Comparison of ENCODE assay signal across 9 cellular contexts in genomic region chr1:153626477-153626928, GRCh38. TPM values are rescaled to one million over a fixed set of nuclear protein-coding genes. Genes with fewer than 3 reads are reported as not detected.
DNase-seq lines count a peak whose midpoint lies in the region; ATAC-seq and TF ChIP-seq lines count a peak whose summit lies in the region.
"Had no signal": no experiment of that assay in that cellular context is flagged by ENCODE, and none has a peak within 500 bp of the region (broad histone marks: within the 10 kb centered on the region; RNA-seq: fewer than 3 reads in every experiment).

No MANE protein-coding gene starts in this region.

- peak overlapping the region; percentile 92 for H3K27ac ChIP-seq in AG04450 (ENCODE audit: low read depth, low read length)
- H3K27ac ChIP-seq in RWPE1, result peak overlapping the region; percentile 94
- H3K27ac ChIP-seq in fibroblast of lung (ENCODE audit: insufficient read depth, low read length), result peak overlapping the region; percentile 95
- H3K27ac ChIP-seq in ovary, result peak overlapping the region; percentile 59 to 72

- H3K79me2 ChIP-seq in fibroblast of lung (ENCODE audit: control insufficient read depth, insufficient read depth, low read length), result peaks cover 18% of the 10 kb centered on the region

- H3K27me3 ChIP-seq in AG04450 (ENCODE audit: control insufficient read depth, insufficient read depth, low read length) (no peaks in the 10 kb centered on the region), fibroblast of lung (ENCODE audit: control insufficient read depth, insufficient read depth, low read length) (no peaks in the 10 kb centered on the region), ovary (no peaks in the 10 kb centered on the region)

- peaks cover 3% of the 10 kb centered on the region for H3K36me3 ChIP-seq in fibroblast of lung (ENCODE audit: control insufficient read depth, insufficient read depth, low read length)
- no peaks in the 10 kb centered on the region for H3K36me3 ChIP-seq in ovary

- peak overlapping the region; percentile 84 for H3K9ac ChIP-seq in fibroblast of lung (ENCODE audit: insufficient read depth, low read length)

- H3K4me2 ChIP-seq in fibroblast of lung (ENCODE audit: extremely low read depth, insufficient read depth, low read length), result peak overlapping the region; percentile 75

- H4K20me1 ChIP-seq in fibroblast of lung (ENCODE audit: control insufficient read depth, extremely low read depth, insufficient read depth, low read length), result no peaks in the 10 kb centered on the region

- intact Hi-C loops in ovary (cut with DNase I), result loop anchor here in 1 of 4 donors (10.0 kb wide), 1 partner anchor 52 kb away; no protein-coding TSS in a partner anchor

- no peak for TF ChIP-seq POLR2A in ovary (IDR thresholded peaks at IDR 0.05)

- H3K4me1 ChIP-seq in fibroblast of lung (ENCODE audit: control insufficient read depth, extremely low read depth, insufficient read depth, low read length) (peaks cover 2% of the 10 kb centered on the region), ovary (ENCODE audit: insufficient read depth) (peaks cover 3% of the 10 kb centered on the region)

- WGBS in ovary, 3 donors, result 17 to 31% (median 28%) methylated on average over 4 of the region's 4 CpGs

- H3K4me3 ChIP-seq in AG04450 (ENCODE audit: low read depth, low read length), result peak overlapping the region; percentile 80
- H3K4me3 ChIP-seq in fibroblast of lung (replicated peaks in 1 of 4; ENCODE audit: control extremely low read depth in 1 of 4, insufficient read depth in 1 of 4, low read depth in 3 of 4, low read length in 4 of 4), result peak overlapping the region; percentile 72 to 89 (median 78)
- H3K4me3 ChIP-seq in ovary, result peak overlapping the region; percentile 36

- no peak overlapping the region for H2AFZ ChIP-seq in fibroblast of lung (ENCODE audit: low read length)

- TF ChIP-seq CTCF in AG04450 (IDR thresholded peaks at IDR 0.05; ENCODE audit: low read depth, low read length) (no peak), RWPE1 (conservative IDR thresholded peaks at IDR 0.05; ENCODE audit: low read depth) (no peak), fibroblast of lung (conservative IDR thresholded peaks at IDR 0.05 in 1 of 2, IDR thresholded peaks at IDR 0.05 in 1 of 2; ENCODE audit: low read depth in 1 of 2, low read length in 2 of 2) (no peak), ovary (IDR thresholded peaks at IDR 0.05) (no peak)

- DNase-seq in AG04450 (ENCODE audit: low read depth, low spot score) (no peak), RWPE1 (ENCODE audit: low spot score) (no peak), fibroblast of lung (ENCODE audit: low read depth in 2 of 2) (no peak), ovary (no peak), GM19240 (ENCODE audit: insufficient read length, low spot score) (no peak), DMS 273 treated with DMSO at 0.1 percent for 48 hours (lab: John Stamatoyannopoulos, UW) (no peak)
- no peak for DNase-seq in activated CD4-positive, CD25-positive, alpha-beta regulatory T cell (lab: John Stamatoyannopoulos, UW)

- no peak for ATAC-seq in HG03025 (IDR thresholded peaks at IDR 0.05; ENCODE audit: low FRiP score, unreplicated experiment)

- H3K9me3 ChIP-seq in AG04450 (ENCODE audit: control insufficient read depth, insufficient read depth, low read length) (no peaks in the 10 kb centered on the region), fibroblast of lung (ENCODE audit: control insufficient read depth, insufficient read depth, low read depth, low read length) (no peaks in the 10 kb centered on the region), ovary (no peaks in the 10 kb centered on the region)

- no peak for TF ChIP-seq EP300 in ovary (IDR thresholded peaks at IDR 0.05)

- POLR2A ChIA-PET in AG04450 (lab: Yijun Ruan, JAX) (interaction anchor here (0.6 to 3.4 kb wide), 16 partner anchors 9 to 364 kb away, joined by 3 to 46 read pairs (median 8); partner anchors contain the start of genes RPS27, S100A14, S100A16 and S100A6), RWPE1 (lab: Yijun Ruan, JAX; ENCODE audit: low non-redundant PET) (interaction anchor here (1.0 to 5.5 kb wide), 2 partner anchors 12 to 26 kb away, joined by 3 to 56 read pairs; partner anchors contain the start of genes S100A14 and S100A16)

- CTCF ChIA-PET in AG04450 (lab: Charles Lee) (interaction anchor here (1.1 to 3.7 kb wide), 14 partner anchors 7 to 275 kb away, joined by 4 to 80 read pairs (median 10); partner anchors contain the start of genes S100A14, S100A16 and S100A6), RWPE1 (lab: Yijun Ruan, JAX) (interaction anchor here (0.9 to 1.9 kb wide), 2 partner anchors 8 to 54 kb away, joined by 7 to 12 read pairs; no protein-coding TSS in a partner anchor)

RNA-seq across cellular contexts. Expression of gene S100A13, which starts 0.8 kb away (rescaled TPM):
- 310 and 323 TPM in 2 replicates for polyA plus RNA-seq in AG04450 (2011; rRNA removed)
- polyA minus RNA-seq in AG04450 (2011; rRNA and poly(A)+ RNA removed), result 91.6 and 95.5 TPM in 2 replicates
- total RNA-seq in fibroblast of lung, result 105 and 172 TPM in 2 replicates
- polyA plus RNA-seq in fibroblast of lung, result 399 TPM in 2 replicates
- 418 and 440 TPM in 2 replicates for polyA plus RNA-seq in fibroblast of lung (2012)
- 236 and 255 TPM in 2 replicates for polyA minus RNA-seq in fibroblast of lung (ENCODE audit: low replicate concordance)
- 100 to 1,000 TPM in 4 of 7 donors, 10 to 100 TPM in 3; 73.2 to 263 (median 103) TPM for total RNA-seq in ovary
- polyA plus RNA-seq in ovary, result 100 to 1,000 TPM; 179 to 560 TPM

RNA-seq across cellular contexts. Expression of gene S100A1, which starts 1.7 kb away (rescaled TPM):
- polyA plus RNA-seq in AG04450 (2011; rRNA removed), result 0.21 and 0.31 TPM in 2 replicates
- polyA minus RNA-seq in AG04450 (2011; rRNA and poly(A)+ RNA removed), result 0.46 and 1.00 TPM in 2 replicates
- total RNA-seq in fibroblast of lung, result 0.17 TPM in 1 of 2 replicates, not detected in the other
- 0.98 and 9.7 TPM in 2 replicates for polyA plus RNA-seq in fibroblast of lung
- 1.3 and 8.2 TPM in 2 replicates for polyA plus RNA-seq in fibroblast of lung (2012)
- polyA minus RNA-seq in fibroblast of lung (ENCODE audit: low replicate concordance), result 17.0 TPM in 1 of 2 replicates, not detected in the other
- total RNA-seq in ovary, result 10 to 100 TPM in 2 of 7 donors, 1 to 10 TPM in 3, under 1 TPM in 1, not detected in 1; 0.91 to 77.2 (median 4.8) TPM
- polyA plus RNA-seq in ovary, result 1 to 10 TPM in 1 of 2 donors, under 1 TPM in 1; 0.97 to 1.2 TPM
- total RNA-seq: activated T-helper 1 cell treated with anti-CD3 and anti-CD28 coated beads, Interleukin-12 subunit alpha, Interleukin-12 subunit beta, Interleukin-2, Interleukin-4 antibody, amounts not matched to agents 30 ng/mL and 10 ng/mL and 1 ng/mL, durations not matched to agents 14 hours and 24 hours and 36 hours had no signal

RNA-seq across cellular contexts. Expression of gene CHTOP, which starts 7.4 kb away (rescaled TPM):
- polyA plus RNA-seq in AG04450 (2011; rRNA removed), result 49.2 and 59.5 TPM in 2 replicates
- 30.2 and 38.7 TPM in 2 replicates for polyA minus RNA-seq in AG04450 (2011; rRNA and poly(A)+ RNA removed)
- total RNA-seq in fibroblast of lung, result 22.6 and 34.0 TPM in 2 replicates
- polyA plus RNA-seq in fibroblast of lung, result 47.6 and 52.2 TPM in 2 replicates
- polyA plus RNA-seq in fibroblast of lung (2012), result 43.4 and 55.4 TPM in 2 replicates
- polyA minus RNA-seq in fibroblast of lung (ENCODE audit: low replicate concordance), result 9.3 and 14.1 TPM in 2 replicates
- 10 to 100 TPM; 54.0 to 91.1 (median 79.0) TPM for total RNA-seq in ovary
- polyA plus RNA-seq in ovary, result 10 to 100 TPM; 66.3 to 72.9 TPM

RNA-seq across cellular contexts. Expression of gene S100A14, which starts 10.4 kb away (rescaled TPM):
- polyA plus RNA-seq in AG04450 (2011; rRNA removed) (0.09 TPM in 1 of 2 replicates, not detected in the other), fibroblast of lung (0.40 and 0.51 TPM in 2 replicates), ovary (under 1 TPM; 0.40 to 0.68 TPM)
- not detected in 2 replicates for polyA minus RNA-seq in AG04450 (2011; rRNA and poly(A)+ RNA removed)
- total RNA-seq in fibroblast of lung (0.26 and 0.33 TPM in 2 replicates), ovary (10 to 100 TPM in 1 of 7 donors, 1 to 10 TPM in 4, not detected in 2; 1.3 to 19.8 (median 2.9) TPM)
- 0.35 and 0.51 TPM in 2 replicates for polyA plus RNA-seq in fibroblast of lung (2012)
- not detected in 2 replicates for polyA minus RNA-seq in fibroblast of lung (ENCODE audit: low replicate concordance)

RNA-seq across cellular contexts. Expression of gene S100A16, which starts 13.6 kb away (rescaled TPM):
- polyA plus RNA-seq in AG04450 (2011; rRNA removed), result 224 and 256 TPM in 2 replicates
- polyA minus RNA-seq in AG04450 (2011; rRNA and poly(A)+ RNA removed), result 109 and 145 TPM in 2 replicates
- total RNA-seq in fibroblast of lung, result 121 and 122 TPM in 2 replicates
- polyA plus RNA-seq in fibroblast of lung, result 182 and 632 TPM in 2 replicates
- polyA plus RNA-seq in fibroblast of lung (2012), result 150 and 488 TPM in 2 replicates
- 153 and 449 TPM in 2 replicates for polyA minus RNA-seq in fibroblast of lung (ENCODE audit: low replicate concordance)
- total RNA-seq in ovary, result 100 to 1,000 TPM in 2 of 7 donors, 10 to 100 TPM in 5; 40.7 to 110 (median 67.3) TPM
- 100 to 1,000 TPM; 117 to 200 TPM for polyA plus RNA-seq in ovary
- total RNA-seq: activated T-helper 1 cell treated with anti-CD3 and anti-CD28 coated beads, Interleukin-12 subunit alpha, Interleukin-12 subunit beta, Interleukin-2, Interleukin-4 antibody, amounts not matched to agents 30 ng/mL and 10 ng/mL and 1 ng/mL, durations not matched to agents 14 hours and 24 hours and 36 hours had no signal
